15 cellular contexts compared by ENCODE assay signal in genomic region chr3:196643761-196644160, GRCh38. TPM values are rescaled to one million over a fixed set of nuclear protein-coding genes. Genes with fewer than 3 reads are reported as not detected.
DNase-seq lines count a peak whose midpoint lies in the region; ATAC-seq and TF ChIP-seq lines count a peak whose summit lies in the region.
"Had no signal": no experiment of that assay in that cellular context is flagged by ENCODE, and none has a peak within 500 bp of the region (broad histone marks: within the 10 kb centered on the region; RNA-seq: fewer than 3 reads in every experiment).

No MANE protein-coding gene starts in this region.

- intact Hi-C loops in stomach (cut with DNase I; ENCODE audit: low total_unique reads): no loop called here

- no peaks in the 10 kb centered on the region for H3K27me3 Mint-ChIP-seq in activated CD4-positive, alpha-beta T cell treated with anti-CD3 and anti-CD28 coated beads, Interleukin-2, amount 10 ng/mL, durations not matched to agents 7 days and 5 days
- H3K27me3 Mint-ChIP-seq in T-cell (no peaks in the 10 kb centered on the region), endothelial cell (ENCODE audit: unreplicated experiment) (peaks cover 5% of the 10 kb centered on the region)

- H3K9me3 Mint-ChIP-seq in activated CD4-positive, alpha-beta T cell treated with anti-CD3 and anti-CD28 coated beads, Interleukin-2, amount 10 ng/mL, durations not matched to agents 7 days and 5 days: no peaks in the 10 kb centered on the region
- H3K9me3 Mint-ChIP-seq in T-cell (no peaks in the 10 kb centered on the region), endothelial cell (ENCODE audit: unreplicated experiment) (no peaks in the 10 kb centered on the region)

- H3K9me3 ChIP-seq in stomach: no peaks in the 10 kb centered on the region
- H3K9me3 ChIP-seq: A549, suprapubic skin had no signal

- TF ChIP-seq CTCF in endothelial cell (IDR thresholded peaks at IDR 0.05; ENCODE audit: unreplicated experiment) (no peak), stomach (IDR thresholded peaks at IDR 0.05) (no peak)

- peak overlapping the region in 3 of 5 donors; percentile 23 to 46 (median 34) for H3K27ac ChIP-seq in stomach
- H3K27ac ChIP-seq: A549, suprapubic skin had no signal

- no peak for ATAC-seq in T-cell (replicated peaks in 1 of 4)
- ATAC-seq in GM19463 (IDR thresholded peaks at IDR 0.05; ENCODE audit: unreplicated experiment): no peak
- ATAC-seq in GM19351 (IDR thresholded peaks at IDR 0.05; ENCODE audit: unreplicated experiment): no peak
- ATAC-seq: A549 had no signal

- POLR2A ChIA-PET in activated CD4-positive, alpha-beta T cell treated with anti-CD3 and anti-CD28 coated beads, Interleukin-2, amount 10 ng/mL, durations not matched to agents 7 days and 5 days (lab: Charles Lee): no interaction called here
- POLR2A ChIA-PET in T-cell (lab: Charles Lee): no interaction called here

- peak overlapping the region; percentile 8 for H3K4me3 Mint-ChIP-seq in activated CD4-positive, alpha-beta T cell treated with anti-CD3 and anti-CD28 coated beads, Interleukin-2, amount 10 ng/mL, durations not matched to agents 7 days and 5 days
- H3K4me3 Mint-ChIP-seq in T-cell: peak overlapping the region in 2 of 3 donors; percentile 25 to 49
- peak overlapping the region; percentile 71 for H3K4me3 Mint-ChIP-seq in endothelial cell (ENCODE audit: unreplicated experiment)

- H3K4me3 ChIP-seq in stomach: no peak overlapping the region
- H3K4me3 ChIP-seq: A549, coronary artery, suprapubic skin had no signal

- no peak for TF ChIP-seq EP300 in stomach (IDR thresholded peaks at IDR 0.05)

- CTCF ChIA-PET in activated CD4-positive, alpha-beta T cell treated with anti-CD3 and anti-CD28 coated beads, Interleukin-2, amount 10 ng/mL, durations not matched to agents 7 days and 5 days (lab: Charles Lee): no interaction called here
- CTCF ChIA-PET in T-cell (lab: Charles Lee): interaction anchor here in 1 of 2 donors (1.0 kb wide), 1 partner anchor 35 kb away, joined by 3 read pairs; no protein-coding TSS in a partner anchor

- no peak for TF ChIP-seq POLR2A in stomach (IDR thresholded peaks at IDR 0.05)

- peaks cover 0 to 16% (median 7%) of the 10 kb centered on the region in 3 donors for H3K27me3 ChIP-seq in stomach

- 82 to 91% (median 88%) methylated on average over 5 of the region's 5 CpGs for WGBS in stomach, 5 donors

- peaks cover 54% of the 10 kb centered on the region for H3K36me3 Mint-ChIP-seq in activated CD4-positive, alpha-beta T cell treated with anti-CD3 and anti-CD28 coated beads, Interleukin-2, amount 10 ng/mL, durations not matched to agents 7 days and 5 days (ENCODE audit: low read depth)
- H3K36me3 Mint-ChIP-seq in T-cell (peaks cover 17% of the 10 kb centered on the region), endothelial cell (ENCODE audit: low read depth, unreplicated experiment) (peaks cover 3% of the 10 kb centered on the region)

- H3K4me1 ChIP-seq in stomach: peaks cover 0 to 46% (median 11%) of the 10 kb centered on the region in 4 donors
- H3K4me1 ChIP-seq: A549 had no signal

- H3K4me1 Mint-ChIP-seq in activated CD4-positive, alpha-beta T cell treated with anti-CD3 and anti-CD28 coated beads, Interleukin-2, amount 10 ng/mL, durations not matched to agents 7 days and 5 days: peaks cover 79% of the 10 kb centered on the region
- peaks cover 77 to 84% (median 78%) of the 10 kb centered on the region in 3 donors for H3K4me1 Mint-ChIP-seq in T-cell
- peaks cover 25% of the 10 kb centered on the region for H3K4me1 Mint-ChIP-seq in endothelial cell (ENCODE audit: unreplicated experiment)

- no peak for DNase-seq in activated CD4-positive, alpha-beta T cell treated with anti-CD3 and anti-CD28 coated beads, Interleukin-2, amount 10 ng/mL, durations not matched to agents 7 days and 5 days
- no peak for DNase-seq in activated CD4-positive, alpha-beta T cell treated with anti-CD3 and anti-CD28 coated beads for 48 hours
- no peak for DNase-seq in T-cell
- DNase-seq in endothelial cell (ENCODE audit: low spot score): no peak
- DNase-seq in stomach: no peak
- DNase-seq in NCI-H2171 (lab: John Stamatoyannopoulos, UW): no peak
- DNase-seq: IMR-90, NCI-H1436, NCI-H510A, T-helper 9 cell had no signal

- H3K27ac Mint-ChIP-seq in activated CD4-positive, alpha-beta T cell treated with anti-CD3 and anti-CD28 coated beads, Interleukin-2, amount 10 ng/mL, durations not matched to agents 7 days and 5 days: peak overlapping the region; percentile 59
- H3K27ac Mint-ChIP-seq in T-cell (peak overlapping the region; percentile 83 to 86), endothelial cell (ENCODE audit: unreplicated experiment) (no peak overlapping the region)

- no peaks in the 10 kb centered on the region for H3K36me3 ChIP-seq in stomach
- H3K36me3 ChIP-seq: suprapubic skin had no signal

RNA-seq across cellular contexts. Expression of gene NRROS, which starts 4.3 kb away (rescaled TPM):
- 10 to 100 TPM; 36.6 to 40.6 TPM for total RNA-seq in activated CD4-positive, alpha-beta T cell treated with anti-CD3 and anti-CD28 coated beads, Interleukin-2, amount 10 ng/mL, durations not matched to agents 7 days and 5 days
- total RNA-seq in T-cell (10 to 100 TPM in 4 of 5 donors, 1 to 10 TPM in 1; 7.6 to 16.8 (median 15.6) TPM), endothelial cell (ENCODE audit: unreplicated experiment) (18.6 TPM), stomach (1 to 10 TPM in 3 of 5 donors, under 1 TPM in 1, not detected in 1; 0.45 to 5.5 (median 1.6) TPM)
- polyA plus RNA-seq in stomach: 1 to 10 TPM in 2 of 3 donors, under 1 TPM in 1; 0.85 to 1.4 (median 1.3) TPM
- total RNA-seq: IMR-90 had no signal
- polyA plus RNA-seq: A549 had no signal

Comparison
In these comparisons a context has a peak if more than half of its experiments do, and no peak if none do; other contexts are left out.
1. H3K4me3 Mint-ChIP-seq: peak in every context shown above with its lines; median percentile 71 in endothelial cell; 37 in T-cell; 8 in activated CD4-positive, alpha-beta T cell treated with anti-CD3 and anti-CD28 coated beads, Interleukin-2, amount 10 ng/mL, durations not matched to agents 7 days and 5 days.